In genomic region chr11:89063351-89064000, GRCh38 we compare ENCODE assay signal across 10 cellular contexts. TPM values are rescaled to one million over a fixed set of nuclear protein-coding genes. Genes with fewer than 3 reads are reported as not detected.
A peak's percentile ranks its signal among the peaks of the same experiment; 100 is the strongest.
DNase-seq lines count a peak whose midpoint lies in the region; TF ChIP-seq lines count a peak whose summit lies in the region.
"Not testable (repeated sequence)": the region's sequence is repeated elsewhere in the genome, so short reads cannot be mapped to it uniquely, and the experiment has no call there.
"Had no signal": no experiment of that assay in that cellular context is flagged by ENCODE, and none has a peak within 500 bp of the region (broad histone marks: within the 10 kb centered on the region; RNA-seq: fewer than 3 reads in every experiment).

No MANE protein-coding gene starts in this region.

- H3K4me2 ChIP-seq in neural cell (ENCODE audit: low read length): not testable (repeated sequence)

- not testable (repeated sequence) for TF ChIP-seq RAD21 in neural cell (conservative IDR thresholded peaks at IDR 0.05)

- H3K9me3 ChIP-seq in HUES48 (ENCODE audit: control insufficient read depth, insufficient read depth, low read length); iPS DF 6.9 (ENCODE audit: control insufficient read depth, insufficient read depth, low read length); neural cell (ENCODE audit: low read length): not testable (repeated sequence)

- not testable (repeated sequence) for H3K4me1 ChIP-seq in HUES48 (ENCODE audit: control insufficient read depth, insufficient read depth, low read length); iPS DF 6.9 (ENCODE audit: control insufficient read depth, insufficient read depth, low read length)

- H3K79me2 ChIP-seq in neural cell (replicated peaks; ENCODE audit: insufficient read depth, low read length): not testable (repeated sequence)

- H3F3A ChIP-seq in neural cell (ENCODE audit: insufficient read depth, low read length, poor library complexity, severe bottlenecking): not testable (repeated sequence)

- H3K36me3 ChIP-seq in HUES48 (ENCODE audit: control insufficient read depth, insufficient read depth, low read length); iPS DF 6.9 (ENCODE audit: control insufficient read depth, insufficient read depth, low read length); neural cell (ENCODE audit: insufficient read depth, low read length): not testable (repeated sequence)

- H3K9me2 ChIP-seq in neural cell (ENCODE audit: insufficient read depth, low read length): not testable (repeated sequence)

- peak overlapping the region; percentile 43; the same call in 1 of the 2 replicates for H3K4me3 ChIP-seq in HUES48 (ENCODE audit: low read depth, low read length)
- peak overlapping the region; percentile 28; the same call in 1 of the 2 replicates for H3K4me3 ChIP-seq in iPS DF 6.9 (ENCODE audit: low read length)
- H3K4me3 ChIP-seq in neural cell (ENCODE audit: low read length): peak overlapping the region; percentile 57

- not testable (repeated sequence) for H3K27ac ChIP-seq in HUES48 (ENCODE audit: low read depth, low read length); iPS DF 6.9 (ENCODE audit: low read length); neural cell (ENCODE audit: low read length)

- not testable (repeated sequence) for H2AFZ ChIP-seq in neural cell (ENCODE audit: low read depth, low read length)

- H3K27me3 ChIP-seq in HUES48 (ENCODE audit: control insufficient read depth, insufficient read depth, low read length) (peaks cover 58% of the 10 kb centered on the region), iPS DF 6.9 (ENCODE audit: control insufficient read depth, insufficient read depth, low read length) (peaks cover 18% of the 10 kb centered on the region), neural cell (ENCODE audit: insufficient read depth, low read depth, low read length) (peaks cover 42% of the 10 kb centered on the region)

- DNase-seq in Ammon's horn (ENCODE audit: low spot score): peak; percentile 54
- peak; percentile 37 to 79 for DNase-seq in NCI-H526 (lab: John Stamatoyannopoulos, UW)
- peak; percentile 15 for DNase-seq in SK-N-DZ (ENCODE audit: low spot score)
- DNase-seq in cerebellar cortex (ENCODE audit: low spot score): peak; percentile 1
- DNase-seq in iPS DF 6.9 (ENCODE audit: low read depth, low spot score): not testable (repeated sequence)
- DNase-seq in retina: peak; percentile 9

- WGBS in iPS DF 6.9 (ENCODE audit: insufficient coverage, insufficient read length): no CpG with 5 or more reads among the region's 19 CpGs

- not testable (repeated sequence) for TF ChIP-seq CTCF in neural cell (IDR thresholded peaks at IDR 0.05; ENCODE audit: poor library complexity, severe bottlenecking)

- not testable (repeated sequence) for H4K20me1 ChIP-seq in neural cell (ENCODE audit: insufficient read depth)

- TF ChIP-seq EP300 in neural cell (conservative IDR thresholded peaks at IDR 0.05; ENCODE audit: poor library complexity, severe bottlenecking): not testable (repeated sequence)

- not testable (repeated sequence) for H3K9ac ChIP-seq in HUES48 (ENCODE audit: low read depth, low read length); neural cell (ENCODE audit: low read length)

RNA-seq across cellular contexts. Expression of gene GRM5, which starts 2.3 kb away (rescaled TPM):
- 0.10 and 0.30 TPM in 2 replicates for polyA plus RNA-seq in SK-N-DZ (2014; cell fraction: cytosol; rRNA removed)
- 0.06 and 0.12 TPM in 2 replicates for polyA plus RNA-seq in SK-N-DZ (2014; cell fraction: nucleus; rRNA removed)
- polyA plus RNA-seq in neural cell: 11.8 and 11.9 TPM in 2 replicates
- polyA minus RNA-seq in neural cell: 58.2 and 65.5 TPM in 2 replicates
- polyA plus RNA-seq: CD4-positive, CD25-positive, alpha-beta regulatory T cell; IgD-negative memory B cell had no signal
